21 cellular contexts compared by ENCODE assay signal in the genomic region with DNA sequence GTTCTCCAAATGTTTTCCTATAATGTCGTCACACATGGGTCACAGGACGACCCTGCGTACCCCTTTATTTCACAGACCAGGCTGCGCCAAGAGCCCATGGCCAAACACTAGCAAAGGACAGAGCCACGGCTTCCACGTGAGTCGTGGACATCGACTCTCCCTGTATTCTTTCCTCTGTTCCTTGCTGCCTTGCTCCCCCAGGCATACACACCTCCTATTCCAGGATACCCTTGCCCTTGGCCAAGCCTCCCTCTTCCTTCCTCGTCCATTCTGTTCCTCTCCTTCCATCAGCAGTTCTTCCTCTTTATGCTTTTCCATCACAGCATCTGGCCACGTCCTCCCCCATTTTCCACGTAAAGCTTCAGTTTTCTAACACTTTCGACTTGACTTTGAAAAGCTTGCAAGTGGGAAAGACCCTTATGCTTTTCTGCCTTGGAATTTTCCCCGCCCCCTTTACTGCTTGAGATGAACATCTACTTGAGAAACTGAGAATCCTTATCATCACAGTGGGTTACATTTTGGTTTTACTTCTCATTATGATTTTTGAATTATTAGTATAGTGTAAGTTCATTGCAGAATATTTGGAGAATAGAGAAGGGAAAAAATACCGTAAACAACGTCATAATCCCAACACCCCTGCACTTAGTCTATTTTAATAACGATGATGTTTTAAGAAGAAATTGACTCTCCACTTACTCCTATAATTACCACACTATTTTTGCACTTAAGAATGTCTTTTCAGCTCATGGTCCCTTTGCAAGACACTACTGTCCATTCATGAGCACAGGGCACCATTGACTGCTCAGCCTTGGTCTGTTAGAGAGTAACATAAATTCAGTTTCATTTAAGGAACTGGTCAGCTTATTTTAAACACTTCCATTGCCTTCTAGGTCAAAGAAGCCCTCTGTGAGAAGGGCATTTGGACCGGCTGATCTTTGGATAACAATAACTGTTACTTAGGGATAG. TPM values are rescaled to one million over a fixed set of nuclear protein-coding genes. Genes with fewer than 3 reads are reported as not detected.
DNase-seq lines count a peak whose midpoint lies in the region; TF ChIP-seq lines count a peak whose summit lies in the region.
"Had no signal": no experiment of that assay in that cellular context is flagged by ENCODE, and none has a peak within 500 bp of the region (broad histone marks: within the 10 kb centered on the region; RNA-seq: fewer than 3 reads in every experiment).

No MANE protein-coding gene starts in this region.

- H3K27ac Mint-ChIP-seq in activated T-helper 1 cell treated with anti-CD3 and anti-CD28 coated beads, Interleukin-12 subunit alpha, Interleukin-12 subunit beta, Interleukin-2, Interleukin-4 antibody, amounts not matched to agents 30 ng/mL and 10 ng/mL and 1 ng/mL, durations not matched to agents 14 hours and 24 hours and 36 hours: peak overlapping the region; percentile 75

- TF ChIP-seq CTCF in GM12865 (IDR thresholded peaks at IDR 0.05; ENCODE audit: insufficient read depth, low read depth, low read length, missing control alignments) (no peak), osteoblast (IDR thresholded peaks at IDR 0.05; ENCODE audit: extremely low read depth, low read depth, low read length) (no peak), GM13976 (IDR thresholded peaks at IDR 0.05; ENCODE audit: borderline replicate concordance, control extremely low read depth, extremely low read depth, insufficient read depth, missing control alignments) (no peak)

- intact Hi-C loops in activated T-helper 1 cell treated with anti-CD3 and anti-CD28 coated beads, Interleukin-12 subunit alpha, Interleukin-12 subunit beta, Interleukin-2, Interleukin-4 antibody, amounts not matched to agents 30 ng/mL and 10 ng/mL and 1 ng/mL, durations not matched to agents 14 hours and 24 hours and 36 hours (cut with micrococcal nuclease): no loop called here

- H3K79me2 ChIP-seq in osteoblast (ENCODE audit: insufficient read depth, low read length): no peaks in the 10 kb centered on the region

- H3K9me3 Mint-ChIP-seq in activated T-helper 1 cell treated with anti-CD3 and anti-CD28 coated beads, Interleukin-12 subunit alpha, Interleukin-12 subunit beta, Interleukin-2, Interleukin-4 antibody, amounts not matched to agents 30 ng/mL and 10 ng/mL and 1 ng/mL, durations not matched to agents 14 hours and 24 hours and 36 hours: no peaks in the 10 kb centered on the region

- H3K9me3 ChIP-seq in osteoblast (ENCODE audit: low read depth, low read length): no peaks in the 10 kb centered on the region
- H3K9me3 ChIP-seq: Caco-2, gastroesophageal sphincter had no signal

- H3K4me3 ChIP-seq in GM12865 (ENCODE audit: low read depth, low read length): peak overlapping the region; percentile 41
- H3K4me3 ChIP-seq in osteoblast (ENCODE audit: insufficient read depth, low read length): no peak overlapping the region
- H3K4me3 ChIP-seq: coronary artery, gastroesophageal sphincter had no signal

- no peaks in the 10 kb centered on the region for H3K4me1 ChIP-seq in osteoblast (ENCODE audit: insufficient read depth, low read length)
- H3K4me1 ChIP-seq: Caco-2, gastroesophageal sphincter had no signal

- no peak overlapping the region for H3K4me3 Mint-ChIP-seq in activated T-helper 1 cell treated with anti-CD3 and anti-CD28 coated beads, Interleukin-12 subunit alpha, Interleukin-12 subunit beta, Interleukin-2, Interleukin-4 antibody, amounts not matched to agents 30 ng/mL and 10 ng/mL and 1 ng/mL, durations not matched to agents 14 hours and 24 hours and 36 hours

- H2AFZ ChIP-seq in osteoblast (ENCODE audit: low read length): peak overlapping the region; percentile 16

- DNase-seq in activated T-cell treated with anti-CD3 and anti-CD28 coated beads for 24 hours (ENCODE audit: low read depth) (peak; percentile 32), GM12865 (ENCODE audit: low read depth) (peak; percentile 70), osteoblast (ENCODE audit: insufficient read length, low spot score, missing footprints) (no peak), GM13976 (ENCODE audit: low spot score) (no peak)
- no peak for DNase-seq in activated T-cell treated with anti-CD3 and anti-CD28 coated beads, Interleukin-2, amount 50 U/mL, for 48 hours
- no peak for DNase-seq in activated T-helper 1 cell treated with anti-CD3 and anti-CD28 coated beads, Interleukin-12 subunit alpha, Interleukin-12 subunit beta, Interleukin-2, Interleukin-4 antibody, amounts not matched to agents 30 ng/mL and 10 ng/mL and 1 ng/mL, durations not matched to agents 14 hours and 24 hours and 36 hours (ENCODE audit: low spot score)
- DNase-seq in effector CD4-positive, alpha-beta T cell: no peak
- DNase-seq in central memory CD4-positive, alpha-beta T cell: no peak
- DNase-seq: activated CD4-positive, CD25-positive, alpha-beta regulatory T cell treated with anti-CD3 and anti-CD28 coated beads, Interleukin-2, amount 50 U/mL, for 72 hours; activated effector memory CD4-positive, alpha-beta T cell treated with anti-CD3 and anti-CD28 coated beads, Interleukin-2, amount 50 U/mL, for 16 hours; Caco-2; GOT3; left cardiac atrium; NCI-H1694 treated with DMSO at 0.1 percent for 48 hours; NCI-H446; nucleus accumbens; right cardiac atrium; SHP77 had no signal

- no peaks in the 10 kb centered on the region for H4K20me1 ChIP-seq in osteoblast (ENCODE audit: insufficient read depth, low read length)

- no peak overlapping the region for H3K27ac ChIP-seq in osteoblast (ENCODE audit: low read depth, low read length)
- H3K27ac ChIP-seq: coronary artery, gastroesophageal sphincter had no signal

- H3K27me3 ChIP-seq in osteoblast (ENCODE audit: insufficient read depth, low read length): no peaks in the 10 kb centered on the region
- H3K27me3 ChIP-seq: gastroesophageal sphincter had no signal

- no peak overlapping the region for H3K4me2 ChIP-seq in osteoblast (ENCODE audit: insufficient read depth, low read length)

- H3K27me3 Mint-ChIP-seq in activated T-helper 1 cell treated with anti-CD3 and anti-CD28 coated beads, Interleukin-12 subunit alpha, Interleukin-12 subunit beta, Interleukin-2, Interleukin-4 antibody, amounts not matched to agents 30 ng/mL and 10 ng/mL and 1 ng/mL, durations not matched to agents 14 hours and 24 hours and 36 hours (ENCODE audit: insufficient read depth): no peaks in the 10 kb centered on the region

- peaks cover 2% of the 10 kb centered on the region for H3K36me3 Mint-ChIP-seq in activated T-helper 1 cell treated with anti-CD3 and anti-CD28 coated beads, Interleukin-12 subunit alpha, Interleukin-12 subunit beta, Interleukin-2, Interleukin-4 antibody, amounts not matched to agents 30 ng/mL and 10 ng/mL and 1 ng/mL, durations not matched to agents 14 hours and 24 hours and 36 hours (ENCODE audit: low read depth)

- in situ Hi-C loops in GM13976 (cut with MboI; ENCODE audit: low sequenced_read_pairs, unreplicated experiment): no loop called here

- H3K36me3 ChIP-seq in osteoblast (ENCODE audit: insufficient read depth, low read length): no peaks in the 10 kb centered on the region
- H3K36me3 ChIP-seq: gastroesophageal sphincter had no signal

- peaks cover 48% of the 10 kb centered on the region for H3K4me1 Mint-ChIP-seq in activated T-helper 1 cell treated with anti-CD3 and anti-CD28 coated beads, Interleukin-12 subunit alpha, Interleukin-12 subunit beta, Interleukin-2, Interleukin-4 antibody, amounts not matched to agents 30 ng/mL and 10 ng/mL and 1 ng/mL, durations not matched to agents 14 hours and 24 hours and 36 hours (ENCODE audit: low read depth)

RNA-seq across cellular contexts. Expression of a gene that starts 15.8 kb away (rescaled TPM):
- 4.8 and 6.8 TPM in 2 replicates for total RNA-seq in activated T-helper 1 cell treated with anti-CD3 and anti-CD28 coated beads, Interleukin-12 subunit alpha, Interleukin-12 subunit beta, Interleukin-2, Interleukin-4 antibody, amounts not matched to agents 30 ng/mL and 10 ng/mL and 1 ng/mL, durations not matched to agents 14 hours and 24 hours and 36 hours
- 2.9 and 5.8 TPM in 2 replicates for total RNA-seq in osteoblast
- total RNA-seq: MCF 10A had no signal

Comparison
In these comparisons a context has a peak if more than half of its experiments do, and no peak if none do; other contexts are left out.
1. DNase-seq: peak in activated T-cell treated with anti-CD3 and anti-CD28 coated beads for 24 hours (single experiment) and GM12865 (single experiment); none in activated T-cell treated with anti-CD3 and anti-CD28 coated beads, Interleukin-2, amount 50 U/mL, for 48 hours (0 of 2), activated T-helper 1 cell treated with anti-CD3 and anti-CD28 coated beads, Interleukin-12 subunit alpha, Interleukin-12 subunit beta, Interleukin-2, Interleukin-4 antibody, amounts not matched to agents 30 ng/mL and 10 ng/mL and 1 ng/mL, durations not matched to agents 14 hours and 24 hours and 36 hours (single experiment), osteoblast (single experiment), GM13976 (single experiment), effector CD4-positive, alpha-beta T cell (single experiment) and central memory CD4-positive, alpha-beta T cell (single experiment).